25 cellular contexts compared by ENCODE assay signal in the genomic region with DNA sequence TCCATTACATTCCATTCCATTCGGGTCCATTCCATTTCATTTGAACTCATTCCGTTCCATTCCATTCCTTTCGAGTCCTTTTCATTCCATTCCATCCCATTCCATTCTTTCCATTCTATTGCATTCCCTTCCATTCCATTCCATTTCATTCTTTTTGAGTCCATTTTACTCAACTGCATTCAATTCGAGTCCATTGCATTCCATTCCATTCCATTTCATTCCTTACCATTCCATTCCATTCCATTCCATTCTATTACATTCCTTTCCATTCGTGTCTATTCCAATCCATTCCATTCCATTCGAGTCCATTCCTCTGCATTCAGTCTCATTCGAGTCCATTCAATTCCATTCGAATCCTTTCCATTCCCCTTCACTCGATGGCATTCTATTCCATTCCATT.
"Had no signal": no experiment of that assay in that cellular context is flagged by ENCODE, and none has a peak within 500 bp of the region (broad histone marks: within the 10 kb centered on the region; RNA-seq: fewer than 3 reads in every experiment).

No MANE protein-coding gene starts in this region.

- H3K9ac ChIP-seq: neural progenitor cell had no signal

- H3K36me3 Mint-ChIP-seq: natural killer cell; neural progenitor cell; stimulated activated effector memory CD8-positive, alpha-beta T cell treated with anti-CD3 and anti-CD28 coated beads, Interleukin-12 subunit alpha, Interleukin-12 subunit beta, amount 100 ng/mL, for 72 hours had no signal

- DNase-seq: hypothalamus; islet precursor cell; left ventricle myocardium inferior; mammary epithelial cell; mesenchymal stem cell; naive B cell; natural killer cell; nephron progenitor cell; occipital lobe; spleen; stimulated activated CD4-positive, alpha-beta T cell treated with anti-CD3 and anti-CD28 coated beads, Interleukin-4, amount 100 ng/mL, for 24 hours; stimulated activated naive CD4-positive, alpha-beta T cell; substantia nigra; uterus had no signal

- ATAC-seq: natural killer cell; sciatic nerve; stimulated activated effector memory CD8-positive, alpha-beta T cell treated with anti-CD3 and anti-CD28 coated beads, Interleukin-12 subunit alpha, Interleukin-12 subunit beta, amount 100 ng/mL, for 72 hours had no signal

- H3K9me3 Mint-ChIP-seq: nephron progenitor cell had no signal

- H3K36me3 ChIP-seq: left ventricle myocardium inferior, neural progenitor cell, neutrophil, right atrium auricular region, spleen, tibial nerve, uterus had no signal

- H3K27me3 ChIP-seq: neural progenitor cell, neutrophil, right atrium auricular region, spleen, tibial nerve, uterus had no signal

- H3K4me3 Mint-ChIP-seq: mesothelial cell of epicardium; natural killer cell; nephron progenitor cell; neural progenitor cell; stimulated activated effector memory CD8-positive, alpha-beta T cell treated with anti-CD3 and anti-CD28 coated beads, Interleukin-12 subunit alpha, Interleukin-12 subunit beta, amount 100 ng/mL, for 72 hours; stimulated activated naive CD8-positive, alpha-beta T cell treated with anti-CD3 and anti-CD28 coated beads, Interleukin-15, Interleukin-2, amounts not matched to agents 100 ng/mL and 50 ng/mL, for 24 hours; type B pancreatic cell had no signal

- H3K4me1 ChIP-seq: left ventricle myocardium inferior, neural progenitor cell, right atrium auricular region, spleen, tibial nerve, uterus had no signal

- H3K4me3 ChIP-seq: left ventricle myocardium inferior, neural progenitor cell, right atrium auricular region, skin epidermis, spleen, tibial nerve, uterus had no signal

- H3K27ac ChIP-seq: left ventricle myocardium inferior, neural progenitor cell, neutrophil, right atrium auricular region, skin epidermis, spleen, tibial nerve, uterus had no signal

- H3K4me1 Mint-ChIP-seq: mesothelial cell of epicardium; natural killer cell; nephron progenitor cell; neural progenitor cell; stimulated activated effector memory CD8-positive, alpha-beta T cell treated with anti-CD3 and anti-CD28 coated beads, Interleukin-12 subunit alpha, Interleukin-12 subunit beta, amount 100 ng/mL, for 72 hours had no signal

- H3K4me2 ChIP-seq: neural progenitor cell had no signal

- H3K27me3 Mint-ChIP-seq: naive B cell; progenitor cell of endocrine pancreas; stimulated activated naive CD8-positive, alpha-beta T cell treated with anti-CD3 and anti-CD28 coated beads, Interleukin-15, Interleukin-2, amounts not matched to agents 100 ng/mL and 50 ng/mL, for 24 hours; type B pancreatic cell had no signal

- H3K9me3 ChIP-seq: left ventricle myocardium inferior had no signal

- H2AFZ ChIP-seq: neural progenitor cell had no signal

- H3K27ac Mint-ChIP-seq: mesothelial cell of epicardium; naive B cell; natural killer cell; nephron progenitor cell; neural progenitor cell; progenitor cell of endocrine pancreas; stimulated activated effector memory CD8-positive, alpha-beta T cell treated with anti-CD3 and anti-CD28 coated beads, Interleukin-12 subunit alpha, Interleukin-12 subunit beta, amount 100 ng/mL, for 72 hours; stimulated activated naive CD8-positive, alpha-beta T cell treated with anti-CD3 and anti-CD28 coated beads, Interleukin-15, Interleukin-2, amounts not matched to agents 100 ng/mL and 50 ng/mL, for 24 hours; type B pancreatic cell had no signal
